1 cellular context compared by ENCODE assay signal in the genomic region with DNA sequence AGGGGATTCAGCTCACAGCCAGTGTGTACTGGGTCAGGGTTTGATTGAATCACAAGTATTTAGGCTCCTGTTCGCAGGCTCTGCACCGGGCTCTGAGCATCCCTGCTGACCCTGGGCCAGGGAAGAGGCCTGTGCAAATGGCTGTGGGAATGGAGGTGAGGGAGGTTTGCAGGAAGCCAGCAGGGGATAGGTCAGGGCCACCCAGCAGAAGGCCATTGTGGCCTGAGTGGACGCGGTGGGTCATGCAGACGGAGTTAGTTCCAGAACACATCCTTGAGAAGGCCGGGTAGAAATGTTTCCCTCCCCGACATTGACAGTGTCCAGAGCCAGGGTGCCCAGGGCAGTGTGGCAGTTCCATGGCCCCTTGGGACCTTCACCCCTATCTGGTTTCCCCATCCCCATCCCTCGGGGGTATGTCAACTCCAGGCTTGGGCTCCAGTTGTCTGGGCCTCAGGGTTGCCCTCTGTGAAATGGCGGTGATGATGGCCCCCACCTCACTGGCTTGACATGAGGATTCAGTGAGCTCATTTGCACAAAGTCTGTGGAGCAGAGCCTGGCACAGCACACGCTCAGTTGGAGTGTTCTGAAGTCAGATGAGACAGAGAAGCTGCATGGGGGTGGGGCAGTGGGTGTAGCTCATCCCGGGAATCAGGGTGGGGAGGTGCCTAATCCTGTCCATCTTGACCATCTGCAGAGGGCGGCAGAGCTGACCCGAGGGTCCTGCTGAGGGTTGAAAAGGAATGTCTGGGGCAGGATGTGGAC.
TF ChIP-seq lines count a peak whose summit lies in the region.

No MANE protein-coding gene starts in this region.

TF ChIP-seq in WTC11, 78 proteins besides CTCF, POLR2A, EP300 and RAD21 (continued from another document):
- TF ChIP-seq ZNF532 (CRISPR knock-in tag; IDR thresholded peaks at IDR 0.05; ENCODE audit: borderline replicate concordance), result no peak
